Comparison of ENCODE assay signal across 2 cellular contexts in genomic region chr11:112128483-112129121, GRCh38.
A peak's percentile ranks its signal among the peaks of the same experiment; 100 is the strongest.
TF ChIP-seq lines count a peak whose summit lies in the region.

No MANE protein-coding gene starts in this region.

TF ChIP-seq in A549, 52 proteins besides CTCF, POLR2A, EP300 and RAD21:
- TF ChIP-seq RCOR1 (IDR thresholded peaks at IDR 0.05; ENCODE audit: low read depth, low read length) (no peak), CBX8 (IDR thresholded peaks at IDR 0.05) (no peak), MAX (IDR thresholded peaks at IDR 0.05) (no peak), CEBPB (IDR thresholded peaks at IDR 0.05) (peak in 1 of 2 experiments; percentile 20; a peak in 1 of 4 replicates), FOSL2 (IDR thresholded peaks at IDR 0.05) (no peak), FOSL2 (CRISPR knock-in tag; IDR thresholded peaks at IDR 0.05) (peak; percentile 49), GATA3 (IDR thresholded peaks at IDR 0.05; ENCODE audit: borderline replicate concordance) (0 out of 2 replicates have a peak, but pooled peaks have one; percentile 11), HDAC2 (IDR thresholded peaks at IDR 0.05) (no peak)
TF ChIP-seq in A549: peak in this region for 3.

TF ChIP-seq in Ishikawa, 13 proteins besides CTCF, POLR2A, EP300 and RAD21:
- TF ChIP-seq NFIC (IDR thresholded peaks at IDR 0.05) (peak; percentile 8; the same call in 1 of the 2 replicates), FOXM1 (IDR thresholded peaks at IDR 0.05; ENCODE audit: borderline replicate concordance, low read depth) (no peak), TAF1 (IDR thresholded peaks at IDR 0.05; ENCODE audit: low read depth) (no peak)
TF ChIP-seq in Ishikawa: peak in this region for 1.
